10 cellular contexts compared by ENCODE assay signal in the genomic region with DNA sequence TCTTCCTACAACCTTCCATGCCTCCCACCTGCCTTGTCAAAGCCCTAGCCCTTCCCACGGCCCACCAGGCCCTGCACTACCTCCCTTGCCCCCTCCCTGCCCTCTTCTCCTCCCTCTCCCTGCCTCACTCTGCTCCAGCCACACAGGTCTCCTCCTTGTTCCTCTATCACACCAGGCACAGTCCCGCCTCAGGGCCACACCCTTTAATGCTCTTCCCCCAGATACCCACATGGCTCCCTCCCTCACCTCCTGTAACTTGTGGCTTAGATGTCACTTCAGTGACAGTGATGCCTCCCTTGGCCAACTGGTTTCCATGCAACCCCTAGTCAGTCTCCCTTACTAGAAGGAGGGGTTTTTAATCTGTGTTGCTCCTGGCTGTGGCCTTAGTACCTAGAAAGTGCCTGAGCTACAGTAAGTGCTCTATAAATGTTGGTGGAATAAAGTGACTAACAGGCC. TPM values are rescaled to one million over a fixed set of nuclear protein-coding genes. Genes with fewer than 3 reads are reported as not detected.
A peak's percentile ranks its signal among the peaks of the same experiment; 100 is the strongest.
DNase-seq lines count a peak whose midpoint lies in the region; ATAC-seq and TF ChIP-seq lines count a peak whose summit lies in the region.
"Had no signal": no experiment of that assay in that cellular context is flagged by ENCODE, and none has a peak within 500 bp of the region (broad histone marks: within the 10 kb centered on the region; RNA-seq: fewer than 3 reads in every experiment).

No MANE protein-coding gene starts in this region.

- TF ChIP-seq CTCF in PC-9 (conservative IDR thresholded peaks at IDR 0.05) (no peak), dorsolateral prefrontal cortex (IDR thresholded peaks at IDR 0.05 in 54 of 56, conservative IDR thresholded peaks at IDR 0.05 in 2 of 56; ENCODE audit: low read depth in 1 of 56, partially characterized antibody in 56 of 56) (no peak), psoas muscle (IDR thresholded peaks at IDR 0.05) (no peak)

- H3K36me3 ChIP-seq in PC-9 (ENCODE audit: low read depth) = no peaks in the 10 kb centered on the region
- peaks cover 0 to 38% of the 10 kb centered on the region in 2 donors for H3K36me3 ChIP-seq in psoas muscle (ENCODE audit: insufficient read depth in 1 of 2, low read depth in 1 of 2)

- 72 to 81% (median 77%) methylated on average over 2 of the region's 2 CpGs for WGBS in psoas muscle, 3 donors

- H3K27ac ChIP-seq in PC-9 = no peak overlapping the region
- H3K27ac ChIP-seq in dorsolateral prefrontal cortex = no peak overlapping the region
- H3K27ac ChIP-seq in psoas muscle = no peak overlapping the region

- POLR2A ChIA-PET in PC-9 (lab: Charles Lee; ENCODE audit: unreplicated experiment) = no interaction called here

- no peaks in the 10 kb centered on the region for H3K9me2 ChIP-seq in PC-9 (ENCODE audit: insufficient read depth)

- H3K79me2 ChIP-seq in PC-9 (ENCODE audit: low read depth) = 0 out of 2 replicates have a peak, but pooled peaks cover 7% of the 10 kb centered on the region

- H4K20me1 ChIP-seq in PC-9 (ENCODE audit: insufficient read depth) = no peaks in the 10 kb centered on the region

- BruUV-seq in PC-9 (replicated peaks; lab: Mats Ljungman, UMichigan) = no TSS peak

- H3F3A ChIP-seq in PC-9 (ENCODE audit: insufficient read depth, low read depth) = no peaks in the 10 kb centered on the region

- DNase-seq in SIG-M5 treated with dmso at 0.1 percent for 504 hours (lab: John Stamatoyannopoulos, UW; ENCODE audit: unreplicated experiment) (peak; percentile 61), SIG-M5 (lab: John Stamatoyannopoulos, UW) (no peak), PC-9 (no peak), dorsolateral prefrontal cortex (no peak), psoas muscle (no peak), OCI-M2 (lab: John Stamatoyannopoulos, UW; ENCODE audit: unreplicated experiment) (no peak)
- no peak for DNase-seq in stimulated activated CD8-positive, alpha-beta memory T cell treated with anti-CD3 and anti-CD28 coated beads, Interleukin-4, amount 100 ng/mL, for 48 hours
- DNase-seq: NCI-H510A had no signal

- H3K27me3 ChIP-seq in PC-9 (ENCODE audit: insufficient read depth, low read depth) (no peaks in the 10 kb centered on the region), dorsolateral prefrontal cortex (no peaks in the 10 kb centered on the region), psoas muscle (ENCODE audit: insufficient read depth in 3 of 3, low read length in 2 of 3) (no peaks in the 10 kb centered on the region)

- CTCF ChIA-PET in PC-9 (lab: Charles Lee) = no interaction called here

- H3K4me3 ChIP-seq in PC-9 (peak overlapping the region; percentile 91; the same call in 1 of the 2 replicates), dorsolateral prefrontal cortex (peak overlapping the region in 37 of 59 donors; percentile 71 to 100 (median 94)), psoas muscle (peak overlapping the region; percentile 90)

- peak overlapping the region; percentile 75 for H3K4me2 ChIP-seq in PC-9

- ATAC-seq in psoas muscle (no peak), GM19455 (IDR thresholded peaks at IDR 0.05; ENCODE audit: unreplicated experiment) (no peak)

- peaks cover 4% of the 10 kb centered on the region; the same call in 1 of the 2 replicates for H3K4me1 ChIP-seq in PC-9 (replicated peaks; ENCODE audit: insufficient read depth)
- peaks cover 27% of the 10 kb centered on the region for H3K4me1 ChIP-seq in psoas muscle

- H3K9me3 ChIP-seq in PC-9 (ENCODE audit: insufficient read depth, low read depth) = no peaks in the 10 kb centered on the region
- no peaks in the 10 kb centered on the region for H3K9me3 ChIP-seq in psoas muscle

- H2AFZ ChIP-seq in PC-9 = no peak overlapping the region

- intact Hi-C loops in PC-9 (cut with micrococcal nuclease; ENCODE audit: unreplicated experiment) (loop anchor here (5.0 kb wide), 2 partner anchors 39 to 114 kb away; partner anchors contain the start of gene ZBTB7A), dorsolateral prefrontal cortex (cut with DNase I) (loop anchor here (5.0 kb wide), 4 partner anchors 194 to 419 kb away; partner anchors contain the start of genes APBA3 (in 1 of the 2), DAPK3 (in 1 of the 2), EEF2 (in 1 of the 2) and MRPL54 (in 1 of the 2)), psoas muscle (cut with DNase I) (loop anchor here in 1 of 2 donors (5.0 kb wide), 1 partner anchor 59 kb away; the partner anchor contains the start of gene MAP2K2)

RNA-seq across cellular contexts. Expression of gene SIRT6, which starts 1.3 kb away (rescaled TPM):
- total RNA-seq in PC-9 (2021) (22.2 and 23.2 TPM in 2 replicates), dorsolateral prefrontal cortex (10 to 100 TPM; 13.5 to 37.9 (median 21.8) TPM), psoas muscle (10 to 100 TPM in 3 of 4 donors, 1 to 10 TPM in 1; 8.4 to 13.1 (median 11.4) TPM)
- 10 to 100 TPM; 15.0 to 23.5 (median 22.9) TPM for polyA plus RNA-seq in psoas muscle

RNA-seq across cellular contexts. Expression of gene ANKRD24, which starts 1.4 kb away (rescaled TPM):
- total RNA-seq in PC-9 (2021) (0.79 and 1.0 TPM in 2 replicates), dorsolateral prefrontal cortex (10 to 100 TPM; 15.8 to 64.8 (median 32.6) TPM), psoas muscle (1 to 10 TPM in 2 of 4 donors, under 1 TPM in 2; 0.36 to 2.7 (median 0.84) TPM)
- under 1 TPM; 0.34 to 0.74 (median 0.41) TPM for polyA plus RNA-seq in psoas muscle

RNA-seq across cellular contexts. Expression of gene CREB3L3, which starts 27.6 kb away (rescaled TPM):
- total RNA-seq in PC-9 (2021) = not detected in 2 replicates
- total RNA-seq in dorsolateral prefrontal cortex = 1 to 10 TPM in 53 of 120 experiments, under 1 TPM in 63, not detected in 4; 0.21 to 3.2 (median 0.93) TPM
- not detected for total RNA-seq in psoas muscle
- under 1 TPM in 2 of 3 donors, not detected in 1; 0.04 to 0.22 TPM for polyA plus RNA-seq in psoas muscle
- total RNA-seq: myocyte had no signal

RNA-seq across cellular contexts. Expression of gene EBI3, which starts 48.2 kb away (rescaled TPM):
- total RNA-seq in PC-9 (2021) = not detected in 2 replicates
- total RNA-seq in dorsolateral prefrontal cortex = 10 to 100 TPM in 2 of 120 experiments, 1 to 10 TPM in 111, under 1 TPM in 5, not detected in 2; 0.41 to 14.3 (median 3.1) TPM
- total RNA-seq in psoas muscle = under 1 TPM; 0.48 to 0.64 (median 0.58) TPM
- polyA plus RNA-seq in psoas muscle = under 1 TPM; 0.19 to 0.77 (median 0.27) TPM

RNA-seq across cellular contexts. Expression of gene MAP2K2, which starts 57.2 kb away (rescaled TPM):
- 160 and 211 TPM in 2 replicates for total RNA-seq in PC-9 (2021)
- 100 to 1,000 TPM; 118 to 197 (median 143) TPM for total RNA-seq in dorsolateral prefrontal cortex
- 100 to 1,000 TPM; 136 to 192 (median 151) TPM for total RNA-seq in psoas muscle
- 100 to 1,000 TPM; 189 to 290 (median 207) TPM for polyA plus RNA-seq in psoas muscle
